ENCODE assay signal across 2 cellular contexts in the genomic region with DNA sequence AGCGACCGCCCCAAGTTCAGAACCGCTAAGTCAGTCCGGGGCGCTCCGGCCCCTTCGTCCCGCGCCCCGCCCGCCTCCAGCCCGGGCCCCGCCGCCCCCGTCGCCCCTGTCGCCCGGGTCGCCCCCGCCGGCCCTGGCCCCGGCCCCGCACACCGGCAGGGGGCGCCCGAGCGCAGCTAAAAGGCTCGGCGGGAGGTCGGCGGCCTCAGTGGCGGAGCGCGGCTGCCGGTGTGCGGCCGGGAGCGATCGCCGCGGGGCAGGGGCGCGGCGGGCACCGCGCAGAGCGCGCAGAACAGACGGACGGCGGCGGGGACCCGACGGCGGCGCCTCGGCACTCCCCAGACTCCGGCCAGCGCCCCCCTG.
TF ChIP-seq lines count a peak whose summit lies in the region.

A gene (plus strand): TSS at position 208 of the 363 bp plus-strand sequence. CDS start 197 bp downstream, outside the sequence.

TF ChIP-seq in liver, 16 proteins besides CTCF, POLR2A, EP300 and RAD21 (continued from another document):
- TF ChIP-seq, protein P1, sequence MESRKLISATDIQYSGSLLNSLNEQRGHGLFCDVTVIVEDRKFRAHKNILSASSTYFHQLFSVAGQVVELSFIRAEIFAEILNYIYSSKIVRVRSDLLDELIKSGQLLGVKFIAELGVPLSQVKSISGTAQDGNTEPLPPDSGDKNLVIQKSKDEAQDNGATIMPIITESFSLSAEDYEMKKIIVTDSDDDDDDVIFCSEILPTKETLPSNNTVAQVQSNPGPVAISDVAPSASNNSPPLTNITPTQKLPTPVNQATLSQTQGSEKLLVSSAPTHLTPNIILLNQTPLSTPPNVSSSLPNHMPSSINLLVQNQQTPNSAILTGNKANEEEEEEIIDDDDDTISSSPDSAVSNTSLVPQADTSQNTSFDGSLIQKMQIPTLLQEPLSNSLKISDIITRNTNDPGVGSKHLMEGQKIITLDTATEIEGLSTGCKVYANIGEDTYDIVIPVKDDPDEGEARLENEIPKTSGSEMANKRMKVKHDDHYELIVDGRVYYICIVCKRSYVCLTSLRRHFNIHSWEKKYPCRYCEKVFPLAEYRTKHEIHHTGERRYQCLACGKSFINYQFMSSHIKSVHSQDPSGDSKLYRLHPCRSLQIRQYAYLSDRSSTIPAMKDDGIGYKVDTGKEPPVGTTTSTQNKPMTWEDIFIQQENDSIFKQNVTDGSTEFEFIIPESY (IDR thresholded peaks at IDR 0.05): no peak
- TF ChIP-seq, protein P2, sequence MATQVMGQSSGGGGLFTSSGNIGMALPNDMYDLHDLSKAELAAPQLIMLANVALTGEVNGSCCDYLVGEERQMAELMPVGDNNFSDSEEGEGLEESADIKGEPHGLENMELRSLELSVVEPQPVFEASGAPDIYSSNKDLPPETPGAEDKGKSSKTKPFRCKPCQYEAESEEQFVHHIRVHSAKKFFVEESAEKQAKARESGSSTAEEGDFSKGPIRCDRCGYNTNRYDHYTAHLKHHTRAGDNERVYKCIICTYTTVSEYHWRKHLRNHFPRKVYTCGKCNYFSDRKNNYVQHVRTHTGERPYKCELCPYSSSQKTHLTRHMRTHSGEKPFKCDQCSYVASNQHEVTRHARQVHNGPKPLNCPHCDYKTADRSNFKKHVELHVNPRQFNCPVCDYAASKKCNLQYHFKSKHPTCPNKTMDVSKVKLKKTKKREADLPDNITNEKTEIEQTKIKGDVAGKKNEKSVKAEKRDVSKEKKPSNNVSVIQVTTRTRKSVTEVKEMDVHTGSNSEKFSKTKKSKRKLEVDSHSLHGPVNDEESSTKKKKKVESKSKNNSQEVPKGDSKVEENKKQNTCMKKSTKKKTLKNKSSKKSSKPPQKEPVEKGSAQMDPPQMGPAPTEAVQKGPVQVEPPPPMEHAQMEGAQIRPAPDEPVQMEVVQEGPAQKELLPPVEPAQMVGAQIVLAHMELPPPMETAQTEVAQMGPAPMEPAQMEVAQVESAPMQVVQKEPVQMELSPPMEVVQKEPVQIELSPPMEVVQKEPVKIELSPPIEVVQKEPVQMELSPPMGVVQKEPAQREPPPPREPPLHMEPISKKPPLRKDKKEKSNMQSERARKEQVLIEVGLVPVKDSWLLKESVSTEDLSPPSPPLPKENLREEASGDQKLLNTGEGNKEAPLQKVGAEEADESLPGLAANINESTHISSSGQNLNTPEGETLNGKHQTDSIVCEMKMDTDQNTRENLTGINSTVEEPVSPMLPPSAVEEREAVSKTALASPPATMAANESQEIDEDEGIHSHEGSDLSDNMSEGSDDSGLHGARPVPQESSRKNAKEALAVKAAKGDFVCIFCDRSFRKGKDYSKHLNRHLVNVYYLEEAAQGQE (IDR thresholded peaks at IDR 0.05): no peak
- no peak for TF ChIP-seq GABPA (IDR thresholded peaks at IDR 0.05 in 1 of 2, conservative IDR thresholded peaks at IDR 0.05 in 1 of 2)
- no peak for TF ChIP-seq SP1 (IDR thresholded peaks at IDR 0.05)
- no peak for TF ChIP-seq RXRA (IDR thresholded peaks at IDR 0.05)

TF ChIP-seq in HepG2, 621 proteins besides CTCF, POLR2A, EP300 and RAD21 (continued from another document):
- TF ChIP-seq, protein P3, sequence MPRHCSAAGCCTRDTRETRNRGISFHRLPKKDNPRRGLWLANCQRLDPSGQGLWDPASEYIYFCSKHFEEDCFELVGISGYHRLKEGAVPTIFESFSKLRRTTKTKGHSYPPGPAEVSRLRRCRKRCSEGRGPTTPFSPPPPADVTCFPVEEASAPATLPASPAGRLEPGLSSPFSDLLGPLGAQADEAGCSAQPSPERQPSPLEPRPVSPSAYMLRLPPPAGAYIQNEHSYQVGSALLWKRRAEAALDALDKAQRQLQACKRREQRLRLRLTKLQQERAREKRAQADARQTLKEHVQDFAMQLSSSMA (CRISPR knock-in tag; IDR thresholded peaks at IDR 0.05): no peak
- no peak for TF ChIP-seq HNRNPLL (IDR thresholded peaks at IDR 0.05; ENCODE audit: low read depth, low read length, poor library complexity, severe bottlenecking)
- TF ChIP-seq, protein P4, sequence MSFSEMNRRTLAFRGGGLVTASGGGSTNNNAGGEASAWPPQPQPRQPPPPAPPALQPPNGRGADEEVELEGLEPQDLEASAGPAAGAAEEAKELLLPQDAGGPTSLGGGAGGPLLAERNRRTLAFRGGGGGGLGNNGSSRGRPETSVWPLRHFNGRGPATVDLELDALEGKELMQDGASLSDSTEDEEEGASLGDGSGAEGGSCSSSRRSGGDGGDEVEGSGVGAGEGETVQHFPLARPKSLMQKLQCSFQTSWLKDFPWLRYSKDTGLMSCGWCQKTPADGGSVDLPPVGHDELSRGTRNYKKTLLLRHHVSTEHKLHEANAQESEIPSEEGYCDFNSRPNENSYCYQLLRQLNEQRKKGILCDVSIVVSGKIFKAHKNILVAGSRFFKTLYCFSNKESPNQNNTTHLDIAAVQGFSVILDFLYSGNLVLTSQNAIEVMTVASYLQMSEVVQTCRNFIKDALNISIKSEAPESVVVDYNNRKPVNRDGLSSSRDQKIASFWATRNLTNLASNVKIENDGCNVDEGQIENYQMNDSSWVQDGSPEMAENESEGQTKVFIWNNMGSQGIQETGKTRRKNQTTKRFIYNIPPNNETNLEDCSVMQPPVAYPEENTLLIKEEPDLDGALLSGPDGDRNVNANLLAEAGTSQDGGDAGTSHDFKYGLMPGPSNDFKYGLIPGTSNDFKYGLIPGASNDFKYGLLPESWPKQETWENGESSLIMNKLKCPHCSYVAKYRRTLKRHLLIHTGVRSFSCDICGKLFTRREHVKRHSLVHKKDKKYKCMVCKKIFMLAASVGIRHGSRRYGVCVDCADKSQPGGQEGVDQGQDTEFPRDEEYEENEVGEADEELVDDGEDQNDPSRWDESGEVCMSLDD (CRISPR knock-in tag; IDR thresholded peaks at IDR 0.05; ENCODE audit: borderline replicate concordance): no peak
- TF ChIP-seq ZNF672 (CRISPR knock-in tag; IDR thresholded peaks at IDR 0.05): no peak
- TF ChIP-seq ZNF44 (CRISPR knock-in tag; IDR thresholded peaks at IDR 0.05): no peak
- no peak for TF ChIP-seq BRCA1 (CRISPR knock-in tag; IDR thresholded peaks at IDR 0.05)
- TF ChIP-seq ZNF20 (CRISPR knock-in tag; IDR thresholded peaks at IDR 0.05): no peak
- no peak for TF ChIP-seq ZNF431 (CRISPR knock-in tag; IDR thresholded peaks at IDR 0.05; ENCODE audit: borderline replicate concordance, low read depth)
- TF ChIP-seq, protein P5, sequence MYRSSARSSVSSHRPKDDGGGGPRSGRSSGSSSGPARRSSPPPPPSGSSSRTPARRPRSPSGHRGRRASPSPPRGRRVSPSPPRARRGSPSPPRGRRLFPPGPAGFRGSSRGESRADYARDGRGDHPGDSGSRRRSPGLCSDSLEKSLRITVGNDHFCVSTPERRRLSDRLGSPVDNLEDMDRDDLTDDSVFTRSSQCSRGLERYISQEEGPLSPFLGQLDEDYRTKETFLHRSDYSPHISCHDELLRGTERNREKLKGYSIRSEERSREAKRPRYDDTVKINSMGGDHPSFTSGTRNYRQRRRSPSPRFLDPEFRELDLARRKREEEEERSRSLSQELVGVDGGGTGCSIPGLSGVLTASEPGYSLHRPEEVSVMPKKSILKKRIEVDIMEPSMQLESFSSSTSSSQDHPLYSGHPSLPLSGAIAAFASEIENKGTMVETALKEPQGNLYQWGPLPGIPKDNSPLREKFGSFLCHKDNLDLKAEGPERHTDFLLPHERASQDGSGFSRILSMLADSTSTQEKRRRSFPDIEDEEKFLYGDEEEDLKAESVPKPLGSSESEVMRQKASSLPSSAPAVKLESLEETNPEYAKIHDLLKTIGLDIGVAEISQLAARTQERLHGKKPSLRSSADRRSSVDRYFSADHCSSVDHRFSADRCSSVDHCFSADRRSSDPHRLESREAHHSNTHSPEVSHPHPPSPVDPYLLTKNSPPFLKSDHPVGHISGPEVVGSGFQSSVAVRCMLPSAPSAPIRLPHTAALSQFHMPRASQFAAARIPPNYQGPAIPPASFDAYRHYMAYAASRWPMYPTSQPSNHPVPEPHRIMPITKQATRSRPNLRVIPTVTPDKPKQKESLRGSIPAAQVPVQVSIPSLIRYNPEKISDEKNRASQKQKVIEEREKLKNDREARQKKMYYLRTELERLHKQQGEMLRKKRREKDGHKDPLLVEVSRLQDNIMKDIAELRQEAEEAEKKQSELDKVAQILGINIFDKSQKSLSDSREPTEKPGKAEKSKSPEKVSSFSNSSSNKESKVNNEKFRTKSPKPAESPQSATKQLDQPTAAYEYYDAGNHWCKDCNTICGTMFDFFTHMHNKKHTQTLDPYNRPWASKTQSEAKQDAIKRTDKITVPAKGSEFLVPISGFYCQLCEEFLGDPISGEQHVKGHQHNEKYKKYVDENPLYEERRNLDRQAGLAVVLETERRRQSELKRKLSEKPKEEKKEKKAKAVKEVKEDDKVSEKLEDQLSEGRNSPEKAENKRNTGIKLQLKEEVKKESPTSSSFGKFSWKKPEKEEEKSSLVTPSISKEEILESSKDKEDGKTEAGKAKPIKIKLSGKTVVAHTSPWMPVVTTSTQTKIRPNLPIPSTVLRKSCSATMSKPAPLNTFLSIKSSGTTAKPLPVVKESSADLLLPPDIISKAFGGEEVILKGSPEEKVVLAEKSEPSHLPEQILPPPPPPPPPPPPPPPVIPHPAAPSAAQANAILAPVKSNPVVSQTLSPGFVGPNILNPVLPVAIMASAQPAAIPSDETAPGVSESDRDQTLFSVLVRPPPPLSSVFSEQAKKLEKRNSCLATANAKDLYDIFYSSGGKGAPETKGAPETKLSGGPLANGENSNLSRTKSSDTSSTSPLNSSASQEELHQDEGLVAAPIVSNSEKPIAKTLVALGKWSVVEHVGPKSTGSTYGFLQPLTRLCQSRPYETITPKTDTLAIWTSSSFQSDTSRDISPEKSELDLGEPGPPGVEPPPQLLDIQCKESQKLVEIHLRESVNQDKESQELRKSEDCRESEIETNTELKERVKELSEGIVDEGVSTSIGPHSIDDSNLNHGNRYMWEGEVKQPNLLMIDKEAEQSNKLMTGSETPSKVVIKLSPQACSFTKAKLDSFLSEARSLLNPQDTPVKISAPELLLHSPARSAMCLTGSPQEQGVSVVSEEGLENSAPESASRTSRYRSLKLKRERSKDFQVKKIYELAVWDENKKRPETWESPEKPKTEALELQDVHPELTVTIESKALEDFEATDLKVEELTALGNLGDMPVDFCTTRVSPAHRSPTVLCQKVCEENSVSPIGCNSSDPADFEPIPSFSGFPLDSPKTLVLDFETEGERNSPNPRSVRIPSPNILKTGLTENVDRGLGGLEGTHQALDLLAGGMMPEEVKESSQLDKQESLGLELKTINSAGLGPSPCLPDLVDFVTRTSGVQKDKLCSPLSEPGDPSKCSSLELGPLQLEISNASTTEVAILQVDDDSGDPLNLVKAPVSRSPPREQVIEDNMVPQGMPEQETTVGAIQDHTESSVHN (CRISPR knock-in tag; IDR thresholded peaks at IDR 0.05): no peak
- no peak for TF ChIP-seq ZNF558 (CRISPR knock-in tag; IDR thresholded peaks at IDR 0.05; ENCODE audit: borderline replicate concordance)
- TF ChIP-seq ZFP36 (IDR thresholded peaks at IDR 0.05; ENCODE audit: borderline replicate concordance, low read depth, low read length, partially characterized antibody): no peak
- no peak for TF ChIP-seq THAP11 (CRISPR knock-in tag; IDR thresholded peaks at IDR 0.05)
- TF ChIP-seq ZNF234 (CRISPR knock-in tag; conservative IDR thresholded peaks at IDR 0.05): no peak
- no peak for TF ChIP-seq CHCHD3 (CRISPR knock-in tag; IDR thresholded peaks at IDR 0.05)
TF ChIP-seq in HepG2: peak in this region for 0.
